Comparison of ENCODE assay signal across 18 cellular contexts in genomic region chr4:173088144-173088543, GRCh38.
DNase-seq lines count a peak whose midpoint lies in the region; ATAC-seq and TF ChIP-seq lines count a peak whose summit lies in the region.
"Had no signal": no experiment of that assay in that cellular context is flagged by ENCODE, and none has a peak within 500 bp of the region (broad histone marks: within the 10 kb centered on the region; RNA-seq: fewer than 3 reads in every experiment).

No MANE protein-coding gene starts in this region.

- DNase-seq in SIG-M5 treated with dmso at 0.1 percent for 504 hours (lab: John Stamatoyannopoulos, UW; ENCODE audit: unreplicated experiment) (peak; percentile 3), SIG-M5 (lab: John Stamatoyannopoulos, UW) (no peak), NB4 (ENCODE audit: low read depth) (peak; percentile 2), SKM-1 (lab: John Stamatoyannopoulos, UW; ENCODE audit: unreplicated experiment) (peak; percentile 20), neuronal stem cell (ENCODE audit: low spot score) (no peak), right lobe of liver (no peak), NCI-H446 treated with DMSO at 0.1 percent for 48 hours (lab: John Stamatoyannopoulos, UW) (no peak), testis (no peak)
- DNase-seq: ACHN; CD8-positive, alpha-beta T cell; COR-L47; DMS153; DMS79 treated with DMSO at 0.1 percent for 48 hours; EL; GDM1 had no signal

- intact Hi-C loops in right lobe of liver (cut with DNase I): no loop called here
- intact Hi-C loops in testis (cut with DNase I; ENCODE audit: low total_unique reads): no loop called here

- H2BK12ac ChIP-seq in neuronal stem cell (ENCODE audit: low read length): no peak overlapping the region

- H3K23ac ChIP-seq in neuronal stem cell (ENCODE audit: low read depth, low read length, poor library complexity): no peak overlapping the region

- no peaks in the 10 kb centered on the region for H3K79me1 ChIP-seq in neuronal stem cell (ENCODE audit: low read depth, low read length)

- no peak overlapping the region for H3K9ac ChIP-seq in neuronal stem cell (ENCODE audit: low read depth, low read length, poor library complexity)
- H3K9ac ChIP-seq: BLaER1 treated with 17β-estradiol and CSF1 and Interleukin-3, amounts not matched to agents 10 nM and 100 nM had no signal

- H2AFZ ChIP-seq in neuronal stem cell (ENCODE audit: low read length): no peak overlapping the region

- no peak overlapping the region for H2BK15ac ChIP-seq in neuronal stem cell (ENCODE audit: low read length)

- peaks cover 0 to 2% of the 10 kb centered on the region in 2 donors for H3K4me1 ChIP-seq in neuronal stem cell (ENCODE audit: control insufficient read depth in 2 of 2, insufficient read depth in 1 of 2, low read depth in 1 of 2, low read length in 2 of 2)
- no peaks in the 10 kb centered on the region for H3K4me1 ChIP-seq in right lobe of liver
- no peaks in the 10 kb centered on the region for H3K4me1 ChIP-seq in testis

- H2AK5ac ChIP-seq in neuronal stem cell (ENCODE audit: low read depth, low read length): no peak overlapping the region

- H3K27me3 ChIP-seq in neuronal stem cell (ENCODE audit: control insufficient read depth in 3 of 3, insufficient read depth in 3 of 3, low read depth in 1 of 3, low read length in 3 of 3) (no peaks in the 10 kb centered on the region), right lobe of liver (no peaks in the 10 kb centered on the region), testis (no peaks in the 10 kb centered on the region)
- H3K27me3 ChIP-seq: BLaER1 treated with 17β-estradiol and CSF1 and Interleukin-3, amounts not matched to agents 10 nM and 100 nM had no signal

- H3K27ac ChIP-seq in neuronal stem cell (replicated peaks; ENCODE audit: low read length) (no peak overlapping the region), right lobe of liver (no peak overlapping the region), testis (no peak overlapping the region)

- no peak overlapping the region for H3K4ac ChIP-seq in neuronal stem cell (ENCODE audit: low read length)

- H2BK5ac ChIP-seq in neuronal stem cell (ENCODE audit: low read length): no peak overlapping the region

- no peak for ATAC-seq in right lobe of liver
- ATAC-seq: CD8-positive, alpha-beta T cell; HCT116; HepG2 had no signal

- TF ChIP-seq CTCF in NB4 (IDR thresholded peaks at IDR 0.05; ENCODE audit: low read depth, low read length) (no peak), right lobe of liver (IDR thresholded peaks at IDR 0.05) (no peak), testis (IDR thresholded peaks at IDR 0.05) (no peak)

- no peak overlapping the region for H4K91ac ChIP-seq in neuronal stem cell (ENCODE audit: low read depth, low read length, poor library complexity)

- H2BK120ac ChIP-seq in neuronal stem cell (ENCODE audit: low read depth, low read length): no peak overlapping the region

- no peaks in the 10 kb centered on the region for H3K36me3 ChIP-seq in neuronal stem cell (replicated peaks in 1 of 2; ENCODE audit: control insufficient read depth in 2 of 2, insufficient read depth in 2 of 2, low read length in 2 of 2)
- H3K36me3 ChIP-seq in right lobe of liver: no peaks in the 10 kb centered on the region
- H3K36me3 ChIP-seq in testis (ENCODE audit: low read depth, missing control alignments): no peaks in the 10 kb centered on the region
- H3K36me3 ChIP-seq: BLaER1 treated with 17β-estradiol and CSF1 and Interleukin-3, amounts not matched to agents 10 nM and 100 nM had no signal

- peak overlapping the region; percentile 4 for H3K4me2 ChIP-seq in neuronal stem cell (ENCODE audit: insufficient read depth, low read length, poor library complexity, severe bottlenecking)

- no peaks in the 10 kb centered on the region for H3K9me3 ChIP-seq in neuronal stem cell (replicated peaks in 1 of 2; ENCODE audit: control insufficient read depth in 2 of 2, insufficient read depth in 1 of 2, low read depth in 1 of 2, low read length in 2 of 2)
- H3K9me3 ChIP-seq in right lobe of liver: no peaks in the 10 kb centered on the region
- no peaks in the 10 kb centered on the region for H3K9me3 ChIP-seq in testis

- H3K18ac ChIP-seq in neuronal stem cell (ENCODE audit: low read length): no peak overlapping the region

- no peak for TF ChIP-seq POLR2A in NB4 (IDR thresholded peaks at IDR 0.05; ENCODE audit: extremely low read depth, insufficient read length)
- TF ChIP-seq POLR2A in right lobe of liver (IDR thresholded peaks at IDR 0.05): no peak
- TF ChIP-seq POLR2A in testis (IDR thresholded peaks at IDR 0.05): no peak

- H3K14ac ChIP-seq in neuronal stem cell (ENCODE audit: low read length): no peak overlapping the region

- no peak overlapping the region for H3K4me3 ChIP-seq in NB4 (ENCODE audit: low read depth, low read length)
- H3K4me3 ChIP-seq in neuronal stem cell (ENCODE audit: low read length in 2 of 2): no peak overlapping the region
- H3K4me3 ChIP-seq in right lobe of liver: no peak overlapping the region
- no peak overlapping the region for H3K4me3 ChIP-seq in testis
- H3K4me3 ChIP-seq: BLaER1 treated with 17β-estradiol and CSF1 and Interleukin-3, amounts not matched to agents 10 nM and 100 nM had no signal

- no peak overlapping the region for H4K8ac ChIP-seq in neuronal stem cell (ENCODE audit: low read depth, low read length)

Comparison
In these comparisons a context has a peak if more than half of its experiments do, and no peak if none do; other contexts are left out.
1. DNase-seq: peak in SIG-M5 treated with dmso at 0.1 percent for 504 hours (single experiment), NB4 (single experiment) and SKM-1 (single experiment); none in SIG-M5 (single experiment), neuronal stem cell (single experiment), right lobe of liver (0 of 3), NCI-H446 treated with DMSO at 0.1 percent for 48 hours (single experiment) and testis (single experiment).